Comparison of ENCODE assay signal across 8 cellular contexts in the genomic region with DNA sequence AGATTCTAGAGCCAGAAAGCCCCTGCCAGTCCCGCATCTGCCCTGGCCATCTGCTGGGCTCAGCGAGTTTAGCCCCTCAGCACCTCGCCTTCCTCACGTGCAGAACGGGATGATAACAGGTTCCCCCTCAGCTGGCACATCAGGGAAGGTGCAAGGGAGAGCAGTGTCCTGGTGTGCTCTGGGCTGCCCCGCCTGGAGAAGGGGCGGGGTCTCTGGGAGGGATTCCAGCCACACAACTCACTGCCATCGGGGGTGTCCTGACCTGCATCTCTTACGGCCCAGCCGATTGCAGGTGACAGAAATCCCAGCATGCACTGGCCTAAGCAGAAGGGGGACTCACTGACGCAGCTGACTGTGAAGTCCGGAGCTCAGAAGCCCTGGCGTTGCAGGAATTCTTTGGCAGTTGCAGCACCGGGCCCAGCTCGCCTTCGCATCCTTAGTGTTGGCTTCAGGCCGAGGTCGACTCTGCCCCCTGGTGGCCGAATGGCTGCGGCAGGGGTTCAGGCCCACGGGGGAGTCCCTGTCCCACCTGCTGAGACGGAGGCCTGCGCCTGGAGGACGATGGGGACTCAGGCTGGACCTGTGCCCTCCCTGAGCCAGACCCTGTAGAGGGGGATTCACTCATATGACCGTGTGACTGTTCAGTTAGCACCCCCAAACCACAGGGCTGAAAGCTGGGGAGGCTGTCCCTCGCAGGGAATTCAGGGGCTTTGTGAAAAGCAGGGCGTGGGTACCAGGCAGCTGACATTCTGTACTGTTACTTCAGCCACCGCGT.
A peak's percentile ranks its signal among the peaks of the same experiment; 100 is the strongest.
DNase-seq lines count a peak whose midpoint lies in the region; ATAC-seq, FAIRE-seq and TF ChIP-seq lines count a peak whose summit lies in the region.

No MANE protein-coding gene starts in this region.

- intact Hi-C loops in kidney (cut with DNase I) = no loop called here

- in situ Hi-C loops in T47D (cut with HindIII; ENCODE audit: low pct_unique_long_range_greater_than_20kb, low sequenced_read_pairs) = no loop called here

- H3K27ac ChIP-seq in AG04450 (ENCODE audit: low read depth, low read length) (no peak overlapping the region), HUES64 (ENCODE audit: low read depth, low read length) (no peak overlapping the region), kidney (ENCODE audit: low read depth in 2 of 2, low read length in 2 of 2) (no peak overlapping the region)

- H3K27me3 ChIP-seq in AG04450 (ENCODE audit: control insufficient read depth, insufficient read depth, low read length) = no peaks in the 10 kb centered on the region
- H3K27me3 ChIP-seq in HUES64 (ENCODE audit: insufficient read depth, low read length) = no peaks in the 10 kb centered on the region

- 25% methylated on average over 29 of the region's 29 CpGs for WGBS in HUES64

- H3K9me3 ChIP-seq in AG04450 (ENCODE audit: control insufficient read depth, insufficient read depth, low read length) = peaks cover 86% of the 10 kb centered on the region
- H3K9me3 ChIP-seq in HUES64 (ENCODE audit: insufficient read depth, low read depth, low read length) = no peaks in the 10 kb centered on the region
- H3K9me3 ChIP-seq in kidney (ENCODE audit: control insufficient read depth in 1 of 2, low read length in 2 of 2) = no peaks in the 10 kb centered on the region

- peak; percentile 7; the same call in 1 of the 2 replicates for TF ChIP-seq CTCF in AG04450 (IDR thresholded peaks at IDR 0.05; ENCODE audit: low read depth, low read length)
- peak; percentile 56 for TF ChIP-seq CTCF in kidney (IDR thresholded peaks at IDR 0.05; ENCODE audit: borderline replicate concordance, extremely low read depth, insufficient read depth)

- no peak for TF ChIP-seq POLR2A in GM12892 (IDR thresholded peaks at IDR 0.05; ENCODE audit: low read depth, low read length)

- ATAC-seq in GM18873 (IDR thresholded peaks at IDR 0.05; ENCODE audit: low FRiP score, unreplicated experiment) = no peak

- CTCF ChIA-PET in AG04450 (lab: Charles Lee) = interaction anchor here (1.0 kb wide), 1 partner anchor 27 kb away, joined by 3 read pairs; no protein-coding TSS in a partner anchor

- H3K4me3 ChIP-seq in AG04450 (ENCODE audit: low read depth, low read length) = no peak overlapping the region
- H3K4me3 ChIP-seq in HUES64 (ENCODE audit: low read length) = peak overlapping the region; percentile 44
- no peak overlapping the region for H3K4me3 ChIP-seq in kidney (ENCODE audit: low read length in 2 of 2)

- FAIRE-seq in GM12892 (lab: Jason Lieb, UNC) (no peak), kidney (lab: Jason Lieb, UNC) (no peak)

- H3K9ac ChIP-seq in HUES64 (ENCODE audit: low read depth, low read length) (no peak overlapping the region), kidney (ENCODE audit: low read length in 2 of 2) (no peak overlapping the region)

- H3K4me1 ChIP-seq in HUES64 (ENCODE audit: insufficient read depth, low read length) (no peaks in the 10 kb centered on the region), kidney (ENCODE audit: control insufficient read depth in 1 of 2, insufficient read depth in 1 of 2, low read depth in 1 of 2, low read length in 2 of 2) (peaks cover 0 to 3% of the 10 kb centered on the region in 2 donors)

- H3K36me3 ChIP-seq in HUES64 (ENCODE audit: insufficient read depth, low read length) (no peaks in the 10 kb centered on the region), kidney (ENCODE audit: control insufficient read depth in 1 of 2, insufficient read depth in 2 of 2, low read length in 2 of 2) (no peaks in the 10 kb centered on the region)

- POLR2A ChIA-PET in AG04450 (lab: Yijun Ruan, JAX) = no interaction called here

- DNase-seq in AG04450 (ENCODE audit: low read depth, low spot score) = no peak
- peak; percentile 82 for DNase-seq in GM12892 (ENCODE audit: insufficient read length)
- DNase-seq in UCSD-AML1 (lab: John Stamatoyannopoulos, UW; ENCODE audit: unreplicated experiment) = peak; percentile 63
- peak; percentile 66 to 69 for DNase-seq in T47D (ENCODE audit: low read depth in 1 of 2, low spot score in 1 of 2)
- DNase-seq in kidney = peak; percentile 89
- DNase-seq in stimulated activated CD4-positive, alpha-beta T cell treated with anti-CD3 and anti-CD28 coated beads, Interleukin-2, amount 100 ng/mL, for 4 hours (ENCODE audit: low read depth) = peak; percentile 57
